Comparison of ENCODE assay signal across 32 cellular contexts in the genomic region with DNA sequence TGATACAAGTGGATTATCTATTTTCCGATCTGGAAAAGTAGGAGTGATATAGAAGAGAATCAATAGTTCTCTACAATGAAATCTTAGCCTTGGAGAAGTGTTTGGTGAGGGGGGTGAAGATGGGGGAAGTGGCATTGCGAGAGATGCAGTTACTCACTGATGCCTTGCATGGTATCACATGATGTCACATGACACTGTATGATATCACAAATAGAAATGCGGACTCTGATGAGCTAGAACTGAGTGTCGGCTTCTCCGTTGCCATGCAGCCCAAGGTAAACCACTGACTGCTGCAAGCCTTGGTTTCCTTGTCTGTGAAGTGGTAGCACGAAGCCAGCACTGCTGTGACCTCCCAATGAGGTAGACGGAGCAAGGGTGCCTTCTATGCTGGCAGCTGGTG.
"Had no signal": no experiment of that assay in that cellular context is flagged by ENCODE, and none has a peak within 500 bp of the region (broad histone marks: within the 10 kb centered on the region; RNA-seq: fewer than 3 reads in every experiment).

No MANE protein-coding gene starts in this region.

- H3K27ac ChIP-seq: brain microvascular endothelial cell, PC-9, RWPE1, WERI-Rb-1 had no signal

- ATAC-seq: activated CD8-positive, alpha-beta memory T cell treated with anti-CD3 and anti-CD28 coated beads, Interleukin-2, amount 10 ng/mL, durations not matched to agents 7 days and 5 days; activated naive CD8-positive, alpha-beta T cell treated with anti-CD3 and anti-CD28 coated beads, Interleukin-2, amount 50 U/mL, for 24 hours; Right ventricle myocardium inferior; SK-N-SH treated with all-trans-retinoic acid at 6 μM for 48 hours had no signal

- H3K36me3 ChIP-seq: brain microvascular endothelial cell, WERI-Rb-1 had no signal

- DNase-seq: activated CD4-positive, alpha-beta memory T cell treated with anti-CD3 and anti-CD28 coated beads, Interleukin-2, amount 10 ng/mL, durations not matched to agents 7 days and 5 days; activated CD4-positive, alpha-beta T cell treated with anti-CD3 and anti-CD28 coated beads for 1 hour; activated CD4-positive, alpha-beta T cell treated with anti-CD3 and anti-CD28 coated beads for 48 hours; activated CD4-positive, CD25-positive, alpha-beta regulatory T cell; activated CD8-positive, alpha-beta memory T cell treated with anti-CD3 and anti-CD28 coated beads for 24 hours; activated CD8-positive, alpha-beta memory T cell treated with anti-CD3 and anti-CD28 coated beads, Interleukin-2, amount 10 ng/mL, durations not matched to agents 7 days and 5 days; activated CD8-positive, alpha-beta memory T cell treated with anti-CD3 and anti-CD28 coated beads, Interleukin-2, amount 50 U/mL, for 48 hours; activated effector memory CD4-positive, alpha-beta T cell treated with Interleukin-2 at 50 U/mL for 16 hours; activated naive CD4-positive, alpha-beta T cell treated with anti-CD3 and anti-CD28 coated beads, Interleukin-2, amount 10 ng/mL, durations not matched to agents 7 days and 5 days; activated naive CD8-positive, alpha-beta T cell treated with anti-CD3 and anti-CD28 coated beads, Interleukin-2, amount 50 U/mL, for 24 hours; activated T-cell treated with anti-CD3 and anti-CD28 coated beads, Interleukin-2, amount 50 U/mL, for 48 hours; anterior cingulate cortex; brain microvascular endothelial cell; central memory CD4-positive, alpha-beta T cell; Karpas-422; NCI-H1048; NCI-H1436; NCI-H187; NCI-H2029 treated with DMSO at 0.1 percent for 48 hours; NCI-H345; NCI-H524 treated with DMSO at 0.1 percent for 48 hours; NCI-H748 treated with DMSO at 0.1 percent for 48 hours; NK-92 treated with Interleukin-12 subunit alpha and Interleukin-12 subunit beta, amount 100 ng/mL, for 24 hours; PC-9; SIG-M5; SW 1271; T-helper 1 cell; T-helper 9 cell; WERI-Rb-1 had no signal

- H3K4me3 ChIP-seq: PC-9 had no signal

- H3K27me3 ChIP-seq: brain microvascular endothelial cell had no signal

- H3K4me2 ChIP-seq: PC-9 had no signal

- H2AFZ ChIP-seq: PC-9 had no signal
